In the genomic region with DNA sequence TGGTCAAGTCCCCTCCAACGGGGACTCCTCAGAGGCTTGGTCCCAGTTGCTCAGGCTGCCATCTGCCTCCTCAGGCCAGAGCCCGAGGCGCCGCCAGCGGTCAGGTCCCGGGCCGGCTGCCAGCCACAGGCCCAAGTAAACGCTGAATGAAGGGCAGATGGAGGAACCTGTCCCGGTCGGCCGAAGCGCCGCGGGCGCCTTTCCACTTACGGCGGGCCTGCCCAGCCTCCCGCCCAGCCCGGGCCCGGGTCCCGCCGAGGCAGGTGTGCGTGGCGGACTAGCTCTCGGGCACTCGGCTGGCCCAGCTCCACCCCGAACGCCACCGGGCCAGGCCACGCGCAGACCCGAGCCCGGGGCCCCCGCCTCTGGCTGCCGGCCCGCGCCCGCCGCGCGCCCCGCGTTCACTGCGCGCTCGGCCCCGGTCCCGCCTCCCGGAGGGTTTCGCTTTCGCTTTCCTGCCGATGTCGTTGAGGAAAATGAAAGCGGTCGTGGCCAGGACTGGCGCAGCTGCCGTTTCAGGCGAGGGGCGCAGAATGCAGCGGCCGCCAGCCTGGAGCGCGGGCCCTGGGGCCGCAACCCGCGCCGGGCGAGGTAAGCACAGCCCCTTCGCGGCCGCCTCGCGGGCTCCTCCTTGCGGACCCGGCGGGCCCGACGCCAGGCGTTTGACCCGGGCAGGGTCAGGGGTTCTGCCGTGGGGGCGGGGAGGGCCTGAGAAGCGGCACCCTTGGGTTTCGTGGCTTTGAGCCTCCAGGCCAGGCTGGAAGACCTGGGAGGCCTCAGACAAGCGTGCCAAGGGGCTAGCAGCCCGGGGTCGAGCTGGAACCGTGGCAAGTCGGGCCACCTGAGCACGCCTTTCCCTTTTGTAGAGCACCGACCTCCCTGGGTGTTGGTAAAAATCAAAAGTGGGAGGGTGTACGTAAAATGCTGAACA, we compare ENCODE assay signal across 8 cellular contexts. TPM values are rescaled to one million over a fixed set of nuclear protein-coding genes. Genes with fewer than 3 reads are reported as not detected.
DNase-seq lines count a peak whose midpoint lies in the region; ATAC-seq and TF ChIP-seq lines count a peak whose summit lies in the region.

No MANE protein-coding gene starts in this region.

- H3K9me3 ChIP-seq in neutrophil = no peaks in the 10 kb centered on the region

- peak overlapping the region; percentile 72 to 77 for H3K4me3 ChIP-seq in neutrophil (ENCODE audit: low read depth in 1 of 2, low read length in 1 of 2)

- peak; percentile 60 for ATAC-seq in GM21526 (IDR thresholded peaks at IDR 0.05; ENCODE audit: low FRiP score, unreplicated experiment)
- peak; percentile 57 for ATAC-seq in foreskin keratinocyte

- TF ChIP-seq POLR2A in Raji (IDR thresholded peaks at IDR 0.05; ENCODE audit: insufficient read depth, low read depth, low read length) = peak; percentile 49

- peak overlapping the region; percentile 90 for H3K27ac ChIP-seq in foreskin keratinocyte
- H3K27ac ChIP-seq in neutrophil = peak overlapping the region; percentile 94
- peak overlapping the region; percentile 91 for H3K27ac ChIP-seq in temporal lobe (ENCODE audit: low read depth, low read length)

- DNase-seq in Daoy (ENCODE audit: low read depth) (peak; percentile 89), HuH-7.5 (ENCODE audit: low spot score) (peak; percentile 78), activated gamma-delta T cell (lab: John Stamatoyannopoulos, UW) (peak; percentile 70), foreskin keratinocyte (no peak)

- H3K4me1 ChIP-seq in foreskin keratinocyte (peaks cover 29% of the 10 kb centered on the region), neutrophil (ENCODE audit: control insufficient read depth in 1 of 2, insufficient read depth in 1 of 2, low read depth in 1 of 2, low read length in 1 of 2) (peaks cover 51 to 58% of the 10 kb centered on the region in 2 experiments)

- H3K36me3 ChIP-seq in neutrophil = no peaks in the 10 kb centered on the region

- TF ChIP-seq CTCF in foreskin keratinocyte (conservative IDR thresholded peaks at IDR 0.05) (peak; percentile 75), neutrophil (IDR thresholded peaks at IDR 0.05) (peak; percentile 72)

- H3K27me3 ChIP-seq in foreskin keratinocyte = no peaks in the 10 kb centered on the region
- H3K27me3 ChIP-seq in neutrophil = no peaks in the 10 kb centered on the region

RNA-seq across cellular contexts. Expression of gene SLC22A5, which starts 41.2 kb away (rescaled TPM):
- 6.9 and 7.1 TPM in 2 replicates for total RNA-seq in Daoy (2014; rRNA removed; shearing (Covaris generic))
- total RNA-seq in foreskin keratinocyte (11.7 and 14.7 TPM in 2 replicates), temporal lobe (6.1 TPM)
- 5.6 and 7.1 TPM in 2 replicates for polyA plus RNA-seq in foreskin keratinocyte

Comparison
In these comparisons a context has a peak if more than half of its experiments do, and no peak if none do; other contexts are left out.
1. DNase-seq: peak in Daoy (single experiment), HuH-7.5 (single experiment) and activated gamma-delta T cell (single experiment); none in foreskin keratinocyte (0 of 2).
2. Peak in every context shown above with its lines, with median percentiles within 50 percentile points of each other: H3K27ac ChIP-seq.